1 cellular context compared by ENCODE assay signal in genomic region chr2:234885113-234885512, GRCh38.
TF ChIP-seq lines count a peak whose summit lies in the region.

No MANE protein-coding gene starts in this region.

TF ChIP-seq in GM23338, 12 proteins besides CTCF, POLR2A, EP300 and RAD21 (continued from another document):
- TF ChIP-seq REST (IDR thresholded peaks at IDR 0.05; ENCODE audit: unreplicated experiment): no peak
- no peak for TF ChIP-seq ETS1 (IDR thresholded peaks at IDR 0.05)
- no peak for TF ChIP-seq ZNF114 (CRISPR knock-in tag; IDR thresholded peaks at IDR 0.05)
- TF ChIP-seq JUNB (IDR thresholded peaks at IDR 0.05; ENCODE audit: unreplicated experiment): no peak
- TF ChIP-seq CREB1 (CRISPR knock-in tag; IDR thresholded peaks at IDR 0.05; ENCODE audit: low read depth): no peak
TF ChIP-seq in GM23338: peak in this region for 0.
